8 cellular contexts compared by ENCODE assay signal in genomic region chr1:206739411-206740076, GRCh38. TPM values are rescaled to one million over a fixed set of nuclear protein-coding genes. Genes with fewer than 3 reads are reported as not detected.
DNase-seq lines count a peak whose midpoint lies in the region; ATAC-seq, FAIRE-seq and TF ChIP-seq lines count a peak whose summit lies in the region.

No MANE protein-coding gene starts in this region.

- H3K27me3 ChIP-seq in DND-41 (ENCODE audit: insufficient read depth, low read length, poor library complexity) (no peaks in the 10 kb centered on the region), SU-DHL-6 (ENCODE audit: low read length) (no peaks in the 10 kb centered on the region), BE2C (no peaks in the 10 kb centered on the region)

- peak overlapping the region; percentile 17 to 77 (median 62) for H3K4me3 Mint-ChIP-seq in naive thymus-derived CD8-positive, alpha-beta T cell

- H2AFZ ChIP-seq in DND-41 (ENCODE audit: low read depth, low read length) (no peak overlapping the region), SU-DHL-6 (ENCODE audit: low read depth, low read length, severe bottlenecking) (no peak overlapping the region)

- H3K9ac ChIP-seq in DND-41 (ENCODE audit: low read depth, low read length) (no peak overlapping the region), SU-DHL-6 (ENCODE audit: low read length) (no peak overlapping the region)

- peak; percentile 82 for ATAC-seq in DND-41 (ENCODE audit: insufficient read depth, low read depth)
- ATAC-seq in HG03103 (IDR thresholded peaks at IDR 0.05; ENCODE audit: low read depth, unreplicated experiment) = peak; percentile 82
- ATAC-seq in naive thymus-derived CD8-positive, alpha-beta T cell = peak; percentile 73 to 82

- H3K4me1 ChIP-seq in DND-41 (ENCODE audit: insufficient read depth, low read length) = peaks cover 47% of the 10 kb centered on the region
- H3K4me1 ChIP-seq in BE2C = peaks cover 4% of the 10 kb centered on the region

- no peaks in the 10 kb centered on the region for H3K27me3 Mint-ChIP-seq in naive thymus-derived CD8-positive, alpha-beta T cell

- peak; percentile 100 for FAIRE-seq in GM19239 (lab: Jason Lieb, UNC)

- no peaks in the 10 kb centered on the region for H3K9me3 ChIP-seq in DND-41 (ENCODE audit: insufficient read depth, low read length, severe bottlenecking)
- no peaks in the 10 kb centered on the region for H3K9me3 ChIP-seq in SU-DHL-6 (ENCODE audit: insufficient read depth, low read length)
- no peaks in the 10 kb centered on the region for H3K9me3 ChIP-seq in BE2C

- no peaks in the 10 kb centered on the region for H3K9me3 Mint-ChIP-seq in naive thymus-derived CD8-positive, alpha-beta T cell

- H3K4me3 ChIP-seq in DND-41 (ENCODE audit: low read depth in 1 of 2, low read length in 2 of 2) (no peak overlapping the region), SU-DHL-6 (ENCODE audit: insufficient read depth, low read length, poor library complexity, severe bottlenecking) (no peak overlapping the region), BE2C (ENCODE audit: low read depth, low read length) (no peak overlapping the region)

- H3K79me2 ChIP-seq in DND-41 (ENCODE audit: insufficient read depth, low read length) (no peaks in the 10 kb centered on the region), SU-DHL-6 (ENCODE audit: insufficient read depth, low read length) (no peaks in the 10 kb centered on the region)

- no peaks in the 10 kb centered on the region for H3K9me2 ChIP-seq in SU-DHL-6 (replicated peaks; ENCODE audit: insufficient read depth, low read length)

- peak overlapping the region; percentile 75 to 93 (median 90) for H3K27ac Mint-ChIP-seq in naive thymus-derived CD8-positive, alpha-beta T cell

- POLR2A ChIA-PET in naive thymus-derived CD8-positive, alpha-beta T cell (lab: Charles Lee) = interaction anchor here (0.9 to 2.5 kb wide), 14 partner anchors 9 to 186 kb away, joined by 3 to 9 read pairs (median 4); partner anchors contain the start of gene IL10

- H3K27ac ChIP-seq in DND-41 (ENCODE audit: low read length) (peak overlapping the region; percentile 65), SU-DHL-6 (ENCODE audit: low read depth, low read length) (peak overlapping the region; percentile 52)

- peaks cover 37 to 82% (median 73%) of the 10 kb centered on the region in 4 donors for H3K4me1 Mint-ChIP-seq in naive thymus-derived CD8-positive, alpha-beta T cell

- H4K20me1 ChIP-seq in DND-41 (ENCODE audit: insufficient read depth, low read length) (no peaks in the 10 kb centered on the region), SU-DHL-6 (ENCODE audit: low read depth, low read length) (no peaks in the 10 kb centered on the region)

- H3K36me3 Mint-ChIP-seq in naive thymus-derived CD8-positive, alpha-beta T cell = no peaks in the 10 kb centered on the region

- peaks cover 12% of the 10 kb centered on the region for H3K36me3 ChIP-seq in DND-41 (ENCODE audit: insufficient read depth, low read length)
- no peaks in the 10 kb centered on the region for H3K36me3 ChIP-seq in SU-DHL-6 (ENCODE audit: low read length)
- no peaks in the 10 kb centered on the region for H3K36me3 ChIP-seq in BE2C

- TF ChIP-seq CTCF in DND-41 (IDR thresholded peaks at IDR 0.05; ENCODE audit: borderline replicate concordance, extremely low read depth, low read length, poor library complexity, severe bottlenecking) = no peak
- no peak for TF ChIP-seq CTCF in SU-DHL-6 (IDR thresholded peaks at IDR 0.05; ENCODE audit: insufficient read depth, low read length, poor library complexity, severe bottlenecking)
- TF ChIP-seq CTCF in BE2C (IDR thresholded peaks at IDR 0.05; ENCODE audit: low read depth, low read length) = no peak

- peaks cover 5% of the 10 kb centered on the region; the same call in 1 of the 2 replicates for H3F3A ChIP-seq in SU-DHL-6 (ENCODE audit: insufficient read depth)

- H3K4me2 ChIP-seq in DND-41 (ENCODE audit: insufficient read depth, low read length) = no peak overlapping the region
- H3K4me2 ChIP-seq in SU-DHL-6 (ENCODE audit: low read depth, low read length, poor library complexity, severe bottlenecking) = peak overlapping the region; percentile 8

- DNase-seq in DND-41 (no peak), GM19239 (ENCODE audit: insufficient read length, low spot score) (peak; percentile 79), NCI-H1105 (lab: John Stamatoyannopoulos, UW) (no peak), BE2C (no peak), A172 (ENCODE audit: low spot score) (no peak)
- DNase-seq in naive thymus-derived CD8-positive, alpha-beta T cell = peak in 4 of 10 donors; percentile 32 to 62 (median 52)

RNA-seq across cellular contexts. Expression of gene IL19, which starts 31.0 kb away (rescaled TPM):
- total RNA-seq in naive thymus-derived CD8-positive, alpha-beta T cell = not detected
- polyA plus RNA-seq in naive thymus-derived CD8-positive, alpha-beta T cell = not detected
- not detected for polyA plus RNA-seq in BE2C (2012; ENCODE audit: insufficient read depth, insufficient read length, low read depth)
- total RNA-seq in A172 (2014; rRNA removed; shearing (Covaris generic)) = not detected in 2 replicates

RNA-seq across cellular contexts. Expression of gene IL10, which starts 32.8 kb away (rescaled TPM):
- not detected for total RNA-seq in naive thymus-derived CD8-positive, alpha-beta T cell
- polyA plus RNA-seq in naive thymus-derived CD8-positive, alpha-beta T cell = not detected
- polyA plus RNA-seq in BE2C (2012; ENCODE audit: insufficient read depth, insufficient read length, low read depth) = not detected
- not detected in 2 replicates for total RNA-seq in A172 (2014; rRNA removed; shearing (Covaris generic))

RNA-seq across cellular contexts. Expression of gene MAPKAPK2, which starts 54.8 kb away (rescaled TPM):
- 10 to 100 TPM; 52.2 to 55.8 TPM for total RNA-seq in naive thymus-derived CD8-positive, alpha-beta T cell
- 1 to 10 TPM; 1.3 to 2.5 (median 1.6) TPM for polyA plus RNA-seq in naive thymus-derived CD8-positive, alpha-beta T cell
- 37.2 TPM for polyA plus RNA-seq in BE2C (2012; ENCODE audit: insufficient read depth, insufficient read length, low read depth)
- total RNA-seq in A172 (2014; rRNA removed; shearing (Covaris generic)) = 46.9 and 48.6 TPM in 2 replicates
